21 cellular contexts compared by ENCODE assay signal in the genomic region with DNA sequence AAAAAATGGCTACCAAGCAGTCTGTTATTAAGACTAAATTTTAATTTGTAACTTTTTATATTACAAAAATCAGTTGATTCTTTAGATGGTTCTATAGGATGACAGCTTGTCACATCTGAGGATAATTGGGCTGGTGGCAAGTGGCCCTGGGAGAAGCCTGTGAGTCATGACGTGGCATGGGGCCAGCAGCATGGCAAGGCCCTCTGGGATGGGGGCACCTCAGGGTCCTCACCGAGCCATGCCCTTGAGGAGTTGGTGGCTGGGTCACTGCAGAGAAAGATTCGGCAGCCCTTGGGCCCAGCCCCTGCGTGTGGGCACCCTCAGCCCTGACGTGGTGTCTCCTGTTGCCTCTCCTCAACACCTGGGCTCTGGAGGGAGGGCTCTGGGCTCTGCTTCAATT. TPM values are rescaled to one million over a fixed set of nuclear protein-coding genes. Genes with fewer than 3 reads are reported as not detected.
DNase-seq lines count a peak whose midpoint lies in the region; TF ChIP-seq lines count a peak whose summit lies in the region.
"Had no signal": no experiment of that assay in that cellular context is flagged by ENCODE, and none has a peak within 500 bp of the region (broad histone marks: within the 10 kb centered on the region; RNA-seq: fewer than 3 reads in every experiment).

No MANE protein-coding gene starts in this region.

- no peak overlapping the region for H4K91ac ChIP-seq in neuronal stem cell (ENCODE audit: low read depth, low read length, poor library complexity)

- H3K36me3 ChIP-seq in neuronal stem cell (replicated peaks in 1 of 2; ENCODE audit: control insufficient read depth in 2 of 2, insufficient read depth in 2 of 2, low read length in 2 of 2): no peaks in the 10 kb centered on the region
- H3K36me3 ChIP-seq: BLaER1 treated with 17β-estradiol and CSF1 and Interleukin-3, amounts not matched to agents 10 nM and 100 nM; SJCRH30 had no signal

- no peak overlapping the region for H2AFZ ChIP-seq in neuronal stem cell (ENCODE audit: low read length)

- no peaks in the 10 kb centered on the region for H3K27me3 Mint-ChIP-seq in endothelial cell (ENCODE audit: unreplicated experiment)

- H3K27ac Mint-ChIP-seq in endothelial cell (ENCODE audit: unreplicated experiment): no peak overlapping the region
- H3K27ac Mint-ChIP-seq: CD4-positive, alpha-beta T cell had no signal

- peak overlapping the region; percentile 56 for H3K14ac ChIP-seq in neuronal stem cell (ENCODE audit: low read length)

- H2BK5ac ChIP-seq in neuronal stem cell (ENCODE audit: low read length): no peak overlapping the region

- TF ChIP-seq CTCF in VCaP (conservative IDR thresholded peaks at IDR 0.05) (no peak), endothelial cell (IDR thresholded peaks at IDR 0.05; ENCODE audit: unreplicated experiment) (no peak)

- no peak overlapping the region for H4K8ac ChIP-seq in neuronal stem cell (ENCODE audit: low read depth, low read length)

- WGBS in neuronal stem cell (ENCODE audit: extremely low coverage in 2 of 2, insufficient read length in 2 of 2, insufficient replicate concordance in 1 of 2), 2 donors: no CpG with 5 or more reads among the region's 5 CpGs

- H2BK15ac ChIP-seq in neuronal stem cell (ENCODE audit: low read length): no peak overlapping the region

- H3K23ac ChIP-seq in neuronal stem cell (ENCODE audit: low read depth, low read length, poor library complexity): peak overlapping the region; percentile 65

- H3K4me1 Mint-ChIP-seq in endothelial cell (ENCODE audit: unreplicated experiment): peaks cover 9% of the 10 kb centered on the region

- H3K18ac ChIP-seq in neuronal stem cell (ENCODE audit: low read length): no peak overlapping the region

- H3K79me1 ChIP-seq in neuronal stem cell (ENCODE audit: low read depth, low read length): peaks cover 3% of the 10 kb centered on the region

- H3K9me3 Mint-ChIP-seq in endothelial cell (ENCODE audit: unreplicated experiment): no peaks in the 10 kb centered on the region
- H3K9me3 Mint-ChIP-seq: CD4-positive, alpha-beta T cell had no signal

- H2BK120ac ChIP-seq in neuronal stem cell (ENCODE audit: low read depth, low read length): no peak overlapping the region

- peaks cover 0 to 3% of the 10 kb centered on the region in 2 donors for H3K4me1 ChIP-seq in neuronal stem cell (ENCODE audit: control insufficient read depth in 2 of 2, insufficient read depth in 1 of 2, low read depth in 1 of 2, low read length in 2 of 2)

- H3K4me2 ChIP-seq in neuronal stem cell (ENCODE audit: insufficient read depth, low read length, poor library complexity, severe bottlenecking): no peak overlapping the region

- no peak overlapping the region for H2BK12ac ChIP-seq in neuronal stem cell (ENCODE audit: low read length)

- H3K27ac ChIP-seq in VCaP (peak overlapping the region; percentile 99; the same call in 1 of the 2 replicates), neuronal stem cell (replicated peaks; ENCODE audit: low read length) (no peak overlapping the region)
- H3K27ac ChIP-seq: BLaER1 treated with 17β-estradiol and CSF1 and Interleukin-3, amounts not matched to agents 10 nM and 100 nM; HL-60; SJCRH30 had no signal

- no peak overlapping the region for H3K4me3 Mint-ChIP-seq in endothelial cell (ENCODE audit: unreplicated experiment)
- H3K4me3 Mint-ChIP-seq: CD4-positive, alpha-beta T cell had no signal

- peak; percentile 29 for DNase-seq in NCI-H1436 (lab: John Stamatoyannopoulos, UW)
- no peak for DNase-seq in NCI-H1436 treated with DMSO at 0.1 percent for 48 hours (lab: John Stamatoyannopoulos, UW)
- DNase-seq in Daoy (ENCODE audit: low read depth): peak; percentile 12
- DNase-seq in neuronal stem cell (ENCODE audit: low spot score): no peak
- DNase-seq in MV-4-11 (lab: John Stamatoyannopoulos, UW): no peak
- no peak for DNase-seq in NCI-H1930 (lab: John Stamatoyannopoulos, UW)
- no peak for DNase-seq in endothelial cell (ENCODE audit: low spot score)
- DNase-seq: 8988T; CD4-positive, alpha-beta T cell; DMS79 treated with DMSO at 0.1 percent for 48 hours; NCI-H1092 treated with DMSO at 0.1 percent for 48 hours; NCI-H146; NCI-H2081; NCI-H345; NCI-H748 treated with DMSO at 0.1 percent for 48 hours; NK-92 treated with Interleukin-12 subunit alpha and Interleukin-12 subunit beta, amount 100 ng/mL, for 24 hours; PC-3; SJCRH30 had no signal

- H3K4ac ChIP-seq in neuronal stem cell (ENCODE audit: low read length): no peak overlapping the region

- no peaks in the 10 kb centered on the region for H3K9me3 ChIP-seq in neuronal stem cell (replicated peaks in 1 of 2; ENCODE audit: control insufficient read depth in 2 of 2, insufficient read depth in 1 of 2, low read depth in 1 of 2, low read length in 2 of 2)
- H3K9me3 ChIP-seq: BLaER1 treated with 17β-estradiol and CSF1 and Interleukin-3, amounts not matched to agents 10 nM and 100 nM; SJCRH30 had no signal

- no peaks in the 10 kb centered on the region for H3K36me3 Mint-ChIP-seq in endothelial cell (ENCODE audit: low read depth, unreplicated experiment)

- H2AK5ac ChIP-seq in neuronal stem cell (ENCODE audit: low read depth, low read length): no peak overlapping the region

- H3K27me3 ChIP-seq in neuronal stem cell (ENCODE audit: control insufficient read depth in 3 of 3, insufficient read depth in 3 of 3, low read depth in 1 of 3, low read length in 3 of 3): no peaks in the 10 kb centered on the region
- H3K27me3 ChIP-seq: SJCRH30 had no signal

- H3K4me3 ChIP-seq in neuronal stem cell (ENCODE audit: low read length in 2 of 2): no peak overlapping the region
- H3K4me3 ChIP-seq: BLaER1 treated with 17β-estradiol and CSF1 and Interleukin-3, amounts not matched to agents 10 nM and 100 nM; SJCRH30 had no signal

- peak overlapping the region; percentile 21 for H3K9ac ChIP-seq in neuronal stem cell (ENCODE audit: low read depth, low read length, poor library complexity)
- H3K9ac ChIP-seq: BLaER1 treated with 17β-estradiol and CSF1 and Interleukin-3, amounts not matched to agents 10 nM and 100 nM had no signal

RNA-seq across cellular contexts. Expression of gene STK25, which starts 49.7 kb away (rescaled TPM):
- 118 and 127 TPM in 2 replicates for total RNA-seq in Daoy (2014; rRNA removed; shearing (Covaris generic))
- 129 TPM for polyA plus RNA-seq in neuronal stem cell (2013, experiment 1 of 2)
- 118 TPM for polyA plus RNA-seq in neuronal stem cell (2013, experiment 2 of 2)
- total RNA-seq in endothelial cell (ENCODE audit: unreplicated experiment): 296 TPM

Comparison
In these comparisons a context has a peak if more than half of its experiments do, and no peak if none do; other contexts are left out.
1. DNase-seq: peak in NCI-H1436 (single experiment) and Daoy (single experiment); none in NCI-H1436 treated with DMSO at 0.1 percent for 48 hours (single experiment), neuronal stem cell (single experiment), MV-4-11 (single experiment), NCI-H1930 (0 of 2) and endothelial cell (single experiment).